Comparison of ENCODE assay signal across 25 cellular contexts in the genomic region with DNA sequence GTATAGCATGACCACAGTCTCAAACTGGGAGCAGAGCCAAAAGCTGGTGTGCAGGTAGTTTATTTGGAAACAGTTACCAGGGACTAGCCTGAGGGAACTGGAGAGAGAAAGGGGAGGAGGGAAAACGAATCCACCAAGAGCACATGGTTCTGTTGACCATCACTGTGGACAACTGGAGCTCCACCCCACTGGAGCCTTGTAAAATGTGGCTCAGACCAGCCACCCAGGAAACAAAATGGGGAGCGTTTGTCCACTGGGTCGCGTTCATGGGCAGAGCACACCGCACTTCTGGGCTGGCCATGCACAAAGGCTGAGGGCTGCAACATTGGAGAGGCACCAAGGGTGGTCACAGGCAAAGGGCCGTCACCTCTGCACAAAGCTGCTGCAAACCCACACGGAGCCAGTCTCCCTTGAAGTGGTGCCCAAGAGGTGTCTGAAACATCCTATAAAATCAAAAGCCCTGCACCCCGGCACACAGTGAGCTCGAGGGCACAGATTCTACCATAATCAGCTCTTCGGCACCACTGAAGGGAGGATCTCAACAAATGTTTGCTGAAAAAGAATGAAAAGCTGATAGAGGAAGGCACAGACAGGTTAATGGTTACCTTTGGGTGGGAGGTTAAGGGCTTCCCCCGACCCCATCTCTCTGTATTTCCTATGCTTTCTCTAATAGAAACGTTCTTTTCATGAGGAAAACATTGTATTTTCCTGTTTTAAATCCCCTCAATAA.
DNase-seq lines count a peak whose midpoint lies in the region; ATAC-seq and TF ChIP-seq lines count a peak whose summit lies in the region.
"Had no signal": no experiment of that assay in that cellular context is flagged by ENCODE, and none has a peak within 500 bp of the region (broad histone marks: within the 10 kb centered on the region; RNA-seq: fewer than 3 reads in every experiment).

No MANE protein-coding gene starts in this region.

- ATAC-seq in GM18519 (IDR thresholded peaks at IDR 0.05; ENCODE audit: low FRiP score, unreplicated experiment): no peak
- ATAC-seq: activated CD4-positive, alpha-beta T cell treated with anti-CD3 and anti-CD28 coated beads for 36 hours; activated T-cell treated with anti-CD3 and anti-CD28 coated beads, Interleukin-2, amount 50 U/mL, for 4 hours; GM23338; stimulated activated effector memory CD8-positive, alpha-beta T cell treated with anti-CD3 and anti-CD28 coated beads, Interleukin-12 subunit alpha, Interleukin-12 subunit beta, amount 100 ng/mL, for 72 hours; upper lobe of right lung had no signal

- H3K4me3 ChIP-seq in LNCaP clone FGC (ENCODE audit: low read depth, low read length): no peak overlapping the region
- H3K4me3 ChIP-seq: adrenal gland, GM23338, SJSA1, spleen, upper lobe of right lung had no signal

- DNase-seq in NCI-H1417 (lab: John Stamatoyannopoulos, UW): peak in 2 of 3 experiments; percentile 21 to 69
- no peak for DNase-seq in NCI-H1417 treated with DMSO at 0.1 percent for 48 hours (lab: John Stamatoyannopoulos, UW)
- peak; percentile 49 for DNase-seq in LNCaP clone FGC (ENCODE audit: low read depth)
- peak; percentile 28 for DNase-seq in RPMI8226
- DNase-seq in renal cortical epithelial cell (ENCODE audit: low read depth): peak; percentile 57
- no peak for DNase-seq in NCI-H1694 (lab: John Stamatoyannopoulos, UW)
- DNase-seq in epidermal melanocyte (ENCODE audit: insufficient read length, low spot score): no peak
- DNase-seq: activated CD4-positive, alpha-beta T cell treated with anti-CD3 and anti-CD28 coated beads for 36 hours; activated CD8-positive, alpha-beta memory T cell treated with anti-CD3 and anti-CD28 coated beads for 24 hours; activated naive CD4-positive, alpha-beta T cell; activated T-cell treated with anti-CD3 and anti-CD28 coated beads, Interleukin-2, amount 50 U/mL, for 4 hours; adrenal gland; AML-193; CD8-positive, alpha-beta memory T cell; NCI-H1436; NCI-H2227 treated with DMSO at 0.1 percent for 48 hours; NK-92 treated with Interleukin-12 subunit alpha and Interleukin-12 subunit beta, amount 100 ng/mL, for 24 hours; spleen; stimulated activated CD4-positive, alpha-beta T cell treated with anti-CD3 and anti-CD28 coated beads, Interleukin-2, amount 100 ng/mL, for 48 hours; T-helper 1 cell; upper lobe of right lung had no signal

- no peak for TF ChIP-seq CTCF in LNCaP clone FGC (IDR thresholded peaks at IDR 0.05; ENCODE audit: control insufficient read depth, extremely low read depth, insufficient read depth)

Comparison
In these comparisons a context has a peak if more than half of its experiments do, and no peak if none do; other contexts are left out.
1. DNase-seq: peak in NCI-H1417 (2 of 3), LNCaP clone FGC (single experiment), RPMI8226 (single experiment) and renal cortical epithelial cell (single experiment); none in NCI-H1417 treated with DMSO at 0.1 percent for 48 hours (single experiment), NCI-H1694 (single experiment) and epidermal melanocyte (single experiment).